8 cellular contexts compared by ENCODE assay signal in genomic region chr12:98955284-98955683, GRCh38.
DNase-seq lines count a peak whose midpoint lies in the region; ATAC-seq and TF ChIP-seq lines count a peak whose summit lies in the region.

No MANE protein-coding gene starts in this region.

- WGBS in testis, 2 donors, result 68 to 76% methylated on average over 4 of the region's 4 CpGs

- H3K4me1 ChIP-seq in testis, result no peaks in the 10 kb centered on the region

- ATAC-seq in GM18868 (IDR thresholded peaks at IDR 0.05; ENCODE audit: unreplicated experiment) (peak; percentile 98), HG03196 (IDR thresholded peaks at IDR 0.05; ENCODE audit: unreplicated experiment) (peak; percentile 79)

- no peak overlapping the region for H3K4me3 Mint-ChIP-seq in neural crest cell

- H3K27ac Mint-ChIP-seq in neural crest cell (ENCODE audit: unreplicated experiment), result no peak overlapping the region

- no peaks in the 10 kb centered on the region for H3K27me3 Mint-ChIP-seq in neural crest cell (ENCODE audit: low read depth)

- H3K9me3 ChIP-seq in testis, result no peaks in the 10 kb centered on the region

- no peak for TF ChIP-seq POLR2A in testis (IDR thresholded peaks at IDR 0.05)

- H3K4me3 ChIP-seq in BJ (ENCODE audit: low read depth, low read length) (no peak overlapping the region), testis (no peak overlapping the region)

- CTCF ChIA-PET in BJ (lab: Yijun Ruan, JAX), result interaction anchor here (1.2 to 1.6 kb wide), 2 partner anchors 10 to 17 kb away, joined by 3 read pairs; no protein-coding TSS in a partner anchor

- peaks cover 13% of the 10 kb centered on the region for H3K4me1 Mint-ChIP-seq in neural crest cell

- 0 out of 2 replicates have a peak, but pooled peaks have one; percentile 11 for TF ChIP-seq CTCF in BJ (IDR thresholded peaks at IDR 0.05; ENCODE audit: insufficient read depth, low read depth, low read length)
- TF ChIP-seq CTCF in neural crest cell (conservative IDR thresholded peaks at IDR 0.05), result peak; percentile 52
- TF ChIP-seq CTCF in testis (IDR thresholded peaks at IDR 0.05), result peak in 1 of 3 experiments; percentile 16

- no peak overlapping the region for H3K27ac ChIP-seq in testis

- no peak for DNase-seq in BJ (ENCODE audit: low read depth)
- peak; percentile 60 for DNase-seq in SK-N-DZ (ENCODE audit: low spot score)
- DNase-seq in neural crest cell (ENCODE audit: low read depth, low spot score), result no peak
- DNase-seq in NCI-H2029 treated with DMSO at 0.1 percent for 48 hours (lab: John Stamatoyannopoulos, UW), result no peak
- DNase-seq in testis, result no peak
- DNase-seq in NCI-H1092 treated with DMSO at 0.1 percent for 48 hours (lab: John Stamatoyannopoulos, UW), result no peak

- H3K9me3 Mint-ChIP-seq in neural crest cell, result no peaks in the 10 kb centered on the region

- no peaks in the 10 kb centered on the region for H3K36me3 ChIP-seq in BJ (ENCODE audit: control insufficient read depth, insufficient read depth, low read length)
- H3K36me3 ChIP-seq in testis (ENCODE audit: low read depth, missing control alignments), result no peaks in the 10 kb centered on the region

- H3K36me3 Mint-ChIP-seq in neural crest cell (ENCODE audit: low read depth), result no peaks in the 10 kb centered on the region

- no peaks in the 10 kb centered on the region for H3K27me3 ChIP-seq in BJ (ENCODE audit: control insufficient read depth, insufficient read depth, low read length)
- H3K27me3 ChIP-seq in testis, result no peaks in the 10 kb centered on the region

- POLR2A ChIA-PET in BJ (lab: Charles Lee), result no interaction called here

- intact Hi-C loops in testis (cut with DNase I; ENCODE audit: low total_unique reads), result no loop called here
